Comparison of ENCODE assay signal across 8 cellular contexts in genomic region chr7:112898432-112899290, GRCh38.
A peak's percentile ranks its signal among the peaks of the same experiment; 100 is the strongest.
DNase-seq lines count a peak whose midpoint lies in the region; ATAC-seq and TF ChIP-seq lines count a peak whose summit lies in the region.

No MANE protein-coding gene starts in this region.

- intact Hi-C loops in psoas muscle (cut with DNase I): loop anchor here (2.0 to 10.0 kb wide), 3 partner anchors 61 to 354 kb away; no protein-coding TSS in a partner anchor

- H3K36me3 ChIP-seq in psoas muscle (ENCODE audit: insufficient read depth in 1 of 2, low read depth in 1 of 2): peaks cover 0 to 10% of the 10 kb centered on the region in 2 donors

- ATAC-seq in GM19023 (IDR thresholded peaks at IDR 0.05; ENCODE audit: unreplicated experiment): peak; percentile 85
- ATAC-seq in HG03108 (IDR thresholded peaks at IDR 0.05; ENCODE audit: unreplicated experiment): peak; percentile 80
- peak; percentile 63 to 84 (median 72) for ATAC-seq in psoas muscle

- H3K4me3 Mint-ChIP-seq in activated CD4-positive, alpha-beta T cell treated with anti-CD3 and anti-CD28 coated beads, Interleukin-2, amount 10 ng/mL, durations not matched to agents 7 days and 5 days: no peak overlapping the region
- no peak overlapping the region for H3K4me3 Mint-ChIP-seq in T-helper 2 cell treated with Interferon-gamma antibody and Interleukin-4, amounts not matched to agents 5 μg/mL and 100 μg/mL, for 36 hours

- CTCF ChIA-PET in activated CD4-positive, alpha-beta T cell treated with anti-CD3 and anti-CD28 coated beads, Interleukin-2, amount 10 ng/mL, durations not matched to agents 7 days and 5 days (lab: Charles Lee): no interaction called here

- TF ChIP-seq CTCF in psoas muscle (IDR thresholded peaks at IDR 0.05): peak; percentile 72

- peaks cover 5% of the 10 kb centered on the region for H3K9me3 Mint-ChIP-seq in activated CD4-positive, alpha-beta T cell treated with anti-CD3 and anti-CD28 coated beads, Interleukin-2, amount 10 ng/mL, durations not matched to agents 7 days and 5 days
- H3K9me3 Mint-ChIP-seq in T-helper 2 cell treated with Interferon-gamma antibody and Interleukin-4, amounts not matched to agents 5 μg/mL and 100 μg/mL, for 36 hours: no peaks in the 10 kb centered on the region

- no peak overlapping the region for H3K4me3 ChIP-seq in psoas muscle

- H3K27ac ChIP-seq in psoas muscle: no peak overlapping the region

- POLR2A ChIA-PET in activated CD4-positive, alpha-beta T cell treated with anti-CD3 and anti-CD28 coated beads, Interleukin-2, amount 10 ng/mL, durations not matched to agents 7 days and 5 days (lab: Charles Lee): no interaction called here

- H3K27me3 ChIP-seq in psoas muscle (ENCODE audit: insufficient read depth in 3 of 3, low read length in 2 of 3): no peaks in the 10 kb centered on the region

- no peaks in the 10 kb centered on the region for H3K4me1 ChIP-seq in psoas muscle

- H3K9me3 ChIP-seq in psoas muscle: no peaks in the 10 kb centered on the region

- H3K4me1 Mint-ChIP-seq in activated CD4-positive, alpha-beta T cell treated with anti-CD3 and anti-CD28 coated beads, Interleukin-2, amount 10 ng/mL, durations not matched to agents 7 days and 5 days: no peaks in the 10 kb centered on the region
- no peaks in the 10 kb centered on the region for H3K4me1 Mint-ChIP-seq in T-helper 2 cell treated with Interferon-gamma antibody and Interleukin-4, amounts not matched to agents 5 μg/mL and 100 μg/mL, for 36 hours (ENCODE audit: low read depth)

- DNase-seq in Caki2 (ENCODE audit: low read depth): peak; percentile 35
- DNase-seq in NCI-H2227 treated with DMSO at 0.1 percent for 48 hours (lab: John Stamatoyannopoulos, UW): peak; percentile 68
- peak; percentile 54 for DNase-seq in activated CD4-positive, alpha-beta T cell treated with anti-CD3 and anti-CD28 coated beads, Interleukin-2, amount 10 ng/mL, durations not matched to agents 7 days and 5 days
- peak; percentile 16 for DNase-seq in globus pallidus (ENCODE audit: low spot score)
- DNase-seq in psoas muscle: no peak
- DNase-seq in T-helper 2 cell treated with Interferon-gamma antibody and Interleukin-4, amounts not matched to agents 5 μg/mL and 100 μg/mL, for 36 hours (ENCODE audit: low spot score): no peak

- H3K27me3 Mint-ChIP-seq in activated CD4-positive, alpha-beta T cell treated with anti-CD3 and anti-CD28 coated beads, Interleukin-2, amount 10 ng/mL, durations not matched to agents 7 days and 5 days: no peaks in the 10 kb centered on the region
- H3K27me3 Mint-ChIP-seq in T-helper 2 cell treated with Interferon-gamma antibody and Interleukin-4, amounts not matched to agents 5 μg/mL and 100 μg/mL, for 36 hours (ENCODE audit: low read depth): no peaks in the 10 kb centered on the region

- no peak overlapping the region for H3K27ac Mint-ChIP-seq in activated CD4-positive, alpha-beta T cell treated with anti-CD3 and anti-CD28 coated beads, Interleukin-2, amount 10 ng/mL, durations not matched to agents 7 days and 5 days
- H3K27ac Mint-ChIP-seq in T-helper 2 cell treated with Interferon-gamma antibody and Interleukin-4, amounts not matched to agents 5 μg/mL and 100 μg/mL, for 36 hours: no peak overlapping the region

- H3K36me3 Mint-ChIP-seq in activated CD4-positive, alpha-beta T cell treated with anti-CD3 and anti-CD28 coated beads, Interleukin-2, amount 10 ng/mL, durations not matched to agents 7 days and 5 days (ENCODE audit: low read depth): peaks cover 7% of the 10 kb centered on the region
- no peaks in the 10 kb centered on the region for H3K36me3 Mint-ChIP-seq in T-helper 2 cell treated with Interferon-gamma antibody and Interleukin-4, amounts not matched to agents 5 μg/mL and 100 μg/mL, for 36 hours (ENCODE audit: low read depth)

- in situ Hi-C loops in Caki2 (cut with HindIII; ENCODE audit: low pct_unique_long_range_greater_than_20kb, low sequenced_read_pairs): no loop called here

Comparison
In these comparisons a context has a peak if more than half of its experiments do, and no peak if none do; other contexts are left out.
1. DNase-seq: peak in Caki2 (single experiment), NCI-H2227 treated with DMSO at 0.1 percent for 48 hours (single experiment), activated CD4-positive, alpha-beta T cell treated with anti-CD3 and anti-CD28 coated beads, Interleukin-2, amount 10 ng/mL, durations not matched to agents 7 days and 5 days (single experiment) and globus pallidus (single experiment); none in psoas muscle (0 of 2) and T-helper 2 cell treated with Interferon-gamma antibody and Interleukin-4, amounts not matched to agents 5 μg/mL and 100 μg/mL, for 36 hours (single experiment).
2. Peak in every context shown above with its lines, with median percentiles within 50 percentile points of each other: ATAC-seq.